19 cellular contexts compared by ENCODE assay signal in genomic region chr19:27775395-27775794, GRCh38.
DNase-seq lines count a peak whose midpoint lies in the region; ATAC-seq and TF ChIP-seq lines count a peak whose summit lies in the region.
"Had no signal": no experiment of that assay in that cellular context is flagged by ENCODE, and none has a peak within 500 bp of the region (broad histone marks: within the 10 kb centered on the region; RNA-seq: fewer than 3 reads in every experiment).

No MANE protein-coding gene starts in this region.

- peaks cover 3% of the 10 kb centered on the region for H3K79me2 ChIP-seq in OCI-LY7 (ENCODE audit: insufficient read depth, low read depth, low read length)
- no peaks in the 10 kb centered on the region for H3K79me2 ChIP-seq in MM.1S (ENCODE audit: low read length)

- 90% methylated on average over 3 of the region's 6 CpGs for WGBS in right lobe of liver (ENCODE audit: insufficient coverage, low coverage, low lambda C conversion rate, missing lambda C conversion rate)

- H3K9me2 ChIP-seq in OCI-LY7 (ENCODE audit: insufficient read depth, low read length): no peaks in the 10 kb centered on the region
- no peaks in the 10 kb centered on the region for H3K9me2 ChIP-seq in MM.1S (replicated peaks; ENCODE audit: insufficient read depth, low read length)

- no TSS peak for BruUV-seq in OCI-LY7 (replicated peaks; lab: Mats Ljungman, UMichigan)

- H3K4me1 ChIP-seq in OCI-LY7 (ENCODE audit: insufficient read depth, low read length, poor library complexity, severe bottlenecking) (peaks cover 9% of the 10 kb centered on the region), right lobe of liver (no peaks in the 10 kb centered on the region), MM.1S (ENCODE audit: low read length) (no peaks in the 10 kb centered on the region)
- H3K4me1 ChIP-seq: esophagus squamous epithelium, suprapubic skin had no signal

- no peak overlapping the region for H3K4me3 ChIP-seq in OCI-LY7 (ENCODE audit: low read depth, low read length, poor library complexity, severe bottlenecking)
- no peak overlapping the region for H3K4me3 ChIP-seq in fibroblast of the aortic adventitia (ENCODE audit: low read depth, low read length)
- no peak overlapping the region for H3K4me3 ChIP-seq in right lobe of liver
- no peak overlapping the region for H3K4me3 ChIP-seq in MM.1S (ENCODE audit: low read length)
- H3K4me3 ChIP-seq: esophagus squamous epithelium, suprapubic skin had no signal

- POLR2A ChIA-PET in OCI-LY7 (lab: Charles Lee): no interaction called here

- TF ChIP-seq POLR2A in right lobe of liver (IDR thresholded peaks at IDR 0.05): no peak

- H3K27me3 ChIP-seq in right lobe of liver (no peaks in the 10 kb centered on the region), MM.1S (replicated peaks; ENCODE audit: insufficient read depth, low read length) (no peaks in the 10 kb centered on the region)
- H3K27me3 ChIP-seq: esophagus squamous epithelium, suprapubic skin had no signal

- ATAC-seq in right lobe of liver (no peak), GM19324 (IDR thresholded peaks at IDR 0.05; ENCODE audit: low FRiP score, unreplicated experiment) (no peak)
- ATAC-seq: left colon had no signal

- H3K4me2 ChIP-seq in OCI-LY7 (ENCODE audit: low read length): no peak overlapping the region
- no peak overlapping the region for H3K4me2 ChIP-seq in MM.1S (ENCODE audit: low read depth, low read length)

- CTCF ChIA-PET in OCI-LY7 (lab: Charles Lee; ENCODE audit: unreplicated experiment): no interaction called here

- TF ChIP-seq CTCF in GM12873 (IDR thresholded peaks at IDR 0.05; ENCODE audit: insufficient read depth, low read depth, low read length, missing control alignments): peak; percentile 41
- no peak for TF ChIP-seq CTCF in OCI-LY7 (conservative IDR thresholded peaks at IDR 0.05; ENCODE audit: low read length)
- TF ChIP-seq CTCF in fibroblast of the aortic adventitia (IDR thresholded peaks at IDR 0.05; ENCODE audit: insufficient read depth, low read length): peak; percentile 13
- no peak for TF ChIP-seq CTCF in right lobe of liver (IDR thresholded peaks at IDR 0.05)
- no peak for TF ChIP-seq CTCF in MM.1S (IDR thresholded peaks at IDR 0.05; ENCODE audit: low read length)

- no peak overlapping the region for H3K9ac ChIP-seq in MM.1S (ENCODE audit: low read length)

- H3K36me3 ChIP-seq in OCI-LY7 (ENCODE audit: insufficient read depth, low read length) (peaks cover 49% of the 10 kb centered on the region), right lobe of liver (no peaks in the 10 kb centered on the region), MM.1S (replicated peaks; ENCODE audit: insufficient read depth, low read length) (no peaks in the 10 kb centered on the region)
- H3K36me3 ChIP-seq: suprapubic skin had no signal

- H2AFZ ChIP-seq in OCI-LY7 (ENCODE audit: low read length) (no peak overlapping the region), MM.1S (ENCODE audit: low read length) (no peak overlapping the region)

- peak; percentile 55 for DNase-seq in NCI-H82 (lab: John Stamatoyannopoulos, UW)
- no peak for DNase-seq in NCI-H82 treated with DMSO at 0.1 percent for 48 hours (lab: John Stamatoyannopoulos, UW; ENCODE audit: unreplicated experiment)
- DNase-seq in OCI-LY7 (ENCODE audit: low spot score): peak; percentile 22
- DNase-seq in fibroblast of the aortic adventitia (ENCODE audit: low read depth): no peak
- no peak for DNase-seq in right lobe of liver
- DNase-seq in MM.1S: no peak
- DNase-seq: activated effector memory CD4-positive, alpha-beta T cell treated with anti-CD3 and anti-CD28 coated beads, Interleukin-2, amount 50 U/mL, for 16 hours; amniotic stem cell; caudate nucleus; DMS79 treated with DMSO at 0.1 percent for 48 hours; esophagus squamous epithelium; left colon; NCI-H146; NCI-H446 treated with DMSO at 0.1 percent for 48 hours; nephron progenitor cell; SHP77 had no signal

- H3K27ac ChIP-seq in OCI-LY7 (ENCODE audit: low read depth, low read length, poor library complexity, severe bottlenecking) (no peak overlapping the region), right lobe of liver (no peak overlapping the region), MM.1S (ENCODE audit: low read length) (no peak overlapping the region)
- H3K27ac ChIP-seq: esophagus squamous epithelium, suprapubic skin had no signal

- H3K9me3 ChIP-seq in OCI-LY7 (ENCODE audit: low read length): peaks cover 5% of the 10 kb centered on the region; the same call in 1 of the 2 replicates
- no peaks in the 10 kb centered on the region for H3K9me3 ChIP-seq in right lobe of liver
- no peaks in the 10 kb centered on the region for H3K9me3 ChIP-seq in MM.1S (replicated peaks; ENCODE audit: insufficient read depth, low read length)

- no peaks in the 10 kb centered on the region for H3F3A ChIP-seq in MM.1S (ENCODE audit: insufficient read depth, low read length)

- intact Hi-C loops in OCI-LY7 (cut with micrococcal nuclease; ENCODE audit: unreplicated experiment): no loop called here
- intact Hi-C loops in right lobe of liver (cut with DNase I): no loop called here

- H4K20me1 ChIP-seq in OCI-LY7 (ENCODE audit: insufficient read depth, low read length): no peaks in the 10 kb centered on the region
- H4K20me1 ChIP-seq in MM.1S (ENCODE audit: insufficient read depth, low read length): no peaks in the 10 kb centered on the region

Comparison
In these comparisons a context has a peak if more than half of its experiments do, and no peak if none do; other contexts are left out.
1. DNase-seq: peak in NCI-H82 (single experiment) and OCI-LY7 (single experiment); none in NCI-H82 treated with DMSO at 0.1 percent for 48 hours (single experiment), fibroblast of the aortic adventitia (single experiment), right lobe of liver (0 of 3) and MM.1S (single experiment).
2. CTCF ChIP-seq: peak in GM12873 (single experiment) and fibroblast of the aortic adventitia (single experiment); none in OCI-LY7 (single experiment), right lobe of liver (0 of 4) and MM.1S (single experiment).